ENCODE assay signal across 13 cellular contexts in the genomic region with DNA sequence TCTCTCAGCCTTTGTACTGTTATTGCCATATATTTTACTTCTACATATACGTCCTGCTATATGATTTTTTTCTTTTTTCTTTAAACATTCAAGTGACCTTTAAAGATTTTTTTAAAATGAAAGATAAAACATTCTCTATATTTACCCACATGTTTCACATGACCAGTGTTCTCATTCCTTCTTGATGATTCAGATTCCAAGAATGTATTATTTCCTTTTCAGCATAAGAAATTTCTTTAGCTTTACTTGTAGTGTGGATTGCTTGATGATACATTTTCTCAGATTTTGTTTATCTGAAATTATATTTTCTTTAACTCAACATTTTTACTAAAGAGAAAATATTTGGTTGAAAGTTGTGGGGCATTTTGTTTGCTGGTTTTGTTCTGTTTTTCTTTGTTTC.
DNase-seq lines count a peak whose midpoint lies in the region; FAIRE-seq and TF ChIP-seq lines count a peak whose summit lies in the region.
"Had no signal": no experiment of that assay in that cellular context is flagged by ENCODE, and none has a peak within 500 bp of the region (broad histone marks: within the 10 kb centered on the region; RNA-seq: fewer than 3 reads in every experiment).

No MANE protein-coding gene starts in this region.

- no peak overlapping the region for H3K27ac Mint-ChIP-seq in neural progenitor cell
- H3K27ac Mint-ChIP-seq: endodermal cell had no signal

- H3K9me3 ChIP-seq in neural progenitor cell (ENCODE audit: low read depth), result no peaks in the 10 kb centered on the region
- H3K9me3 ChIP-seq in ovary, result no peaks in the 10 kb centered on the region

- no peak for TF ChIP-seq EP300 in ovary (IDR thresholded peaks at IDR 0.05)

- H4K20me1 ChIP-seq in neural progenitor cell (ENCODE audit: low read depth), result no peaks in the 10 kb centered on the region

- H3K4me1 ChIP-seq in neural progenitor cell (no peaks in the 10 kb centered on the region), ovary (ENCODE audit: insufficient read depth) (no peaks in the 10 kb centered on the region)
- H3K4me1 ChIP-seq: adrenal gland had no signal

- no peaks in the 10 kb centered on the region for H3F3A ChIP-seq in neural progenitor cell (ENCODE audit: low read depth)

- H2AFZ ChIP-seq in neural progenitor cell (replicated peaks), result no peak overlapping the region

- no peaks in the 10 kb centered on the region for H3K27me3 Mint-ChIP-seq in neural progenitor cell (ENCODE audit: insufficient read depth, low read depth)

- intact Hi-C loops in ovary (cut with DNase I), result no loop called here

- H3K4me1 Mint-ChIP-seq in neural progenitor cell, result no peaks in the 10 kb centered on the region
- H3K4me1 Mint-ChIP-seq: endodermal cell had no signal

- H3K27ac ChIP-seq in brain microvascular endothelial cell (peak overlapping the region; percentile 83), neural progenitor cell (no peak overlapping the region), ovary (no peak overlapping the region)
- H3K27ac ChIP-seq: adrenal gland, VCaP had no signal

- H3K79me2 ChIP-seq in neural progenitor cell (ENCODE audit: low read depth), result no peaks in the 10 kb centered on the region

- TF ChIP-seq CTCF in brain microvascular endothelial cell (IDR thresholded peaks at IDR 0.05; ENCODE audit: low read depth, low read length, missing control alignments), result no peak
- TF ChIP-seq CTCF in neural progenitor cell (IDR thresholded peaks at IDR 0.05), result no peak
- TF ChIP-seq CTCF in ovary (IDR thresholded peaks at IDR 0.05), result no peak

- no peak overlapping the region for H3K4me2 ChIP-seq in neural progenitor cell

- no peaks in the 10 kb centered on the region for H3K36me3 ChIP-seq in brain microvascular endothelial cell (replicated peaks)
- no peaks in the 10 kb centered on the region for H3K36me3 ChIP-seq in neural progenitor cell
- no peaks in the 10 kb centered on the region for H3K36me3 ChIP-seq in ovary
- H3K36me3 ChIP-seq: adrenal gland had no signal

- DNase-seq in HTR-8/SVneo (ENCODE audit: insufficient read length, low spot score) (peak; percentile 14), brain microvascular endothelial cell (no peak), glomerular endothelial cell (ENCODE audit: extremely low read depth, low read depth, low spot score) (peak; percentile 54), AML-193 (lab: John Stamatoyannopoulos, UW) (no peak), neural progenitor cell (ENCODE audit: low spot score) (no peak), NCI-H345 treated with DMSO at 0.1 percent for 48 hours (lab: John Stamatoyannopoulos, UW; ENCODE audit: unreplicated experiment) (no peak), ovary (no peak)
- DNase-seq: adrenal gland, endodermal cell, NCI-H1048, NCI-H510A, RPMI8226 had no signal

- TF ChIP-seq POLR2A in ovary (IDR thresholded peaks at IDR 0.05), result no peak

- 33 to 53% (median 34%) methylated on average over 1 of the region's 1 CpG for WGBS in ovary, 3 donors

- no peaks in the 10 kb centered on the region for H3K36me3 Mint-ChIP-seq in neural progenitor cell

- H3K4me3 ChIP-seq in brain microvascular endothelial cell (ENCODE audit: low read depth, low read length) (no peak overlapping the region), neural progenitor cell (no peak overlapping the region), ovary (no peak overlapping the region)
- H3K4me3 ChIP-seq: adrenal gland had no signal

- in situ Hi-C loops in brain microvascular endothelial cell (cut with HindIII; ENCODE audit: low pct_ligation_motif_present, low sequenced_read_pairs), result no loop called here

- no peak overlapping the region for H3K9ac ChIP-seq in neural progenitor cell

- no peak for FAIRE-seq in HTR-8/SVneo (lab: Jason Lieb, UNC)

- peaks cover 5% of the 10 kb centered on the region for H3K9me3 Mint-ChIP-seq in neural progenitor cell

- H3K27me3 ChIP-seq in brain microvascular endothelial cell (replicated peaks), result no peaks in the 10 kb centered on the region
- no peaks in the 10 kb centered on the region for H3K27me3 ChIP-seq in neural progenitor cell
- no peaks in the 10 kb centered on the region for H3K27me3 ChIP-seq in ovary
- H3K27me3 ChIP-seq: adrenal gland had no signal

- H3K4me3 Mint-ChIP-seq in neural progenitor cell, result no peak overlapping the region
- H3K4me3 Mint-ChIP-seq: endodermal cell had no signal

Comparison
In these comparisons a context has a peak if more than half of its experiments do, and no peak if none do; other contexts are left out.
1. DNase-seq: peak in HTR-8/SVneo (single experiment) and glomerular endothelial cell (single experiment); none in brain microvascular endothelial cell (single experiment), AML-193 (0 of 2), neural progenitor cell (single experiment), NCI-H345 treated with DMSO at 0.1 percent for 48 hours (single experiment) and ovary (0 of 5).